In genomic region chr9:91515074-91515687, GRCh38 we compare ENCODE assay signal across 1 cellular context.
TF ChIP-seq lines count a peak whose summit lies in the region.

No MANE protein-coding gene starts in this region.

TF ChIP-seq in K562, 482 proteins besides CTCF, POLR2A, EP300 and RAD21 (continued from another document and continues in another):
- TF ChIP-seq, protein P1, sequence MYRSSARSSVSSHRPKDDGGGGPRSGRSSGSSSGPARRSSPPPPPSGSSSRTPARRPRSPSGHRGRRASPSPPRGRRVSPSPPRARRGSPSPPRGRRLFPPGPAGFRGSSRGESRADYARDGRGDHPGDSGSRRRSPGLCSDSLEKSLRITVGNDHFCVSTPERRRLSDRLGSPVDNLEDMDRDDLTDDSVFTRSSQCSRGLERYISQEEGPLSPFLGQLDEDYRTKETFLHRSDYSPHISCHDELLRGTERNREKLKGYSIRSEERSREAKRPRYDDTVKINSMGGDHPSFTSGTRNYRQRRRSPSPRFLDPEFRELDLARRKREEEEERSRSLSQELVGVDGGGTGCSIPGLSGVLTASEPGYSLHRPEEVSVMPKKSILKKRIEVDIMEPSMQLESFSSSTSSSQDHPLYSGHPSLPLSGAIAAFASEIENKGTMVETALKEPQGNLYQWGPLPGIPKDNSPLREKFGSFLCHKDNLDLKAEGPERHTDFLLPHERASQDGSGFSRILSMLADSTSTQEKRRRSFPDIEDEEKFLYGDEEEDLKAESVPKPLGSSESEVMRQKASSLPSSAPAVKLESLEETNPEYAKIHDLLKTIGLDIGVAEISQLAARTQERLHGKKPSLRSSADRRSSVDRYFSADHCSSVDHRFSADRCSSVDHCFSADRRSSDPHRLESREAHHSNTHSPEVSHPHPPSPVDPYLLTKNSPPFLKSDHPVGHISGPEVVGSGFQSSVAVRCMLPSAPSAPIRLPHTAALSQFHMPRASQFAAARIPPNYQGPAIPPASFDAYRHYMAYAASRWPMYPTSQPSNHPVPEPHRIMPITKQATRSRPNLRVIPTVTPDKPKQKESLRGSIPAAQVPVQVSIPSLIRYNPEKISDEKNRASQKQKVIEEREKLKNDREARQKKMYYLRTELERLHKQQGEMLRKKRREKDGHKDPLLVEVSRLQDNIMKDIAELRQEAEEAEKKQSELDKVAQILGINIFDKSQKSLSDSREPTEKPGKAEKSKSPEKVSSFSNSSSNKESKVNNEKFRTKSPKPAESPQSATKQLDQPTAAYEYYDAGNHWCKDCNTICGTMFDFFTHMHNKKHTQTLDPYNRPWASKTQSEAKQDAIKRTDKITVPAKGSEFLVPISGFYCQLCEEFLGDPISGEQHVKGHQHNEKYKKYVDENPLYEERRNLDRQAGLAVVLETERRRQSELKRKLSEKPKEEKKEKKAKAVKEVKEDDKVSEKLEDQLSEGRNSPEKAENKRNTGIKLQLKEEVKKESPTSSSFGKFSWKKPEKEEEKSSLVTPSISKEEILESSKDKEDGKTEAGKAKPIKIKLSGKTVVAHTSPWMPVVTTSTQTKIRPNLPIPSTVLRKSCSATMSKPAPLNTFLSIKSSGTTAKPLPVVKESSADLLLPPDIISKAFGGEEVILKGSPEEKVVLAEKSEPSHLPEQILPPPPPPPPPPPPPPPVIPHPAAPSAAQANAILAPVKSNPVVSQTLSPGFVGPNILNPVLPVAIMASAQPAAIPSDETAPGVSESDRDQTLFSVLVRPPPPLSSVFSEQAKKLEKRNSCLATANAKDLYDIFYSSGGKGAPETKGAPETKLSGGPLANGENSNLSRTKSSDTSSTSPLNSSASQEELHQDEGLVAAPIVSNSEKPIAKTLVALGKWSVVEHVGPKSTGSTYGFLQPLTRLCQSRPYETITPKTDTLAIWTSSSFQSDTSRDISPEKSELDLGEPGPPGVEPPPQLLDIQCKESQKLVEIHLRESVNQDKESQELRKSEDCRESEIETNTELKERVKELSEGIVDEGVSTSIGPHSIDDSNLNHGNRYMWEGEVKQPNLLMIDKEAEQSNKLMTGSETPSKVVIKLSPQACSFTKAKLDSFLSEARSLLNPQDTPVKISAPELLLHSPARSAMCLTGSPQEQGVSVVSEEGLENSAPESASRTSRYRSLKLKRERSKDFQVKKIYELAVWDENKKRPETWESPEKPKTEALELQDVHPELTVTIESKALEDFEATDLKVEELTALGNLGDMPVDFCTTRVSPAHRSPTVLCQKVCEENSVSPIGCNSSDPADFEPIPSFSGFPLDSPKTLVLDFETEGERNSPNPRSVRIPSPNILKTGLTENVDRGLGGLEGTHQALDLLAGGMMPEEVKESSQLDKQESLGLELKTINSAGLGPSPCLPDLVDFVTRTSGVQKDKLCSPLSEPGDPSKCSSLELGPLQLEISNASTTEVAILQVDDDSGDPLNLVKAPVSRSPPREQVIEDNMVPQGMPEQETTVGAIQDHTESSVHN (IDR thresholded peaks at IDR 0.05; ENCODE audit: borderline replicate concordance in 1 of 2, low read depth in 1 of 2): peak in 1 of 2 experiments; percentile 93; a peak in 2 of 4 replicates
- TF ChIP-seq SMARCA4 (IDR thresholded peaks at IDR 0.05): peak; percentile 81; the same call in 1 of the 2 replicates
- peak; percentile 72 for TF ChIP-seq BHLHE40 (IDR thresholded peaks at IDR 0.05; ENCODE audit: low read length)
- TF ChIP-seq ZNF766 (CRISPR knock-in tag; conservative IDR thresholded peaks at IDR 0.05): 0 out of 2 replicates have a peak, but pooled peaks have one; percentile 32
- TF ChIP-seq RUNX1 (IDR thresholded peaks at IDR 0.05; ENCODE audit: low read depth): no peak
- peak; percentile 67 for TF ChIP-seq CTBP1 (IDR thresholded peaks at IDR 0.05; ENCODE audit: borderline replicate concordance)
- TF ChIP-seq, protein P2, sequence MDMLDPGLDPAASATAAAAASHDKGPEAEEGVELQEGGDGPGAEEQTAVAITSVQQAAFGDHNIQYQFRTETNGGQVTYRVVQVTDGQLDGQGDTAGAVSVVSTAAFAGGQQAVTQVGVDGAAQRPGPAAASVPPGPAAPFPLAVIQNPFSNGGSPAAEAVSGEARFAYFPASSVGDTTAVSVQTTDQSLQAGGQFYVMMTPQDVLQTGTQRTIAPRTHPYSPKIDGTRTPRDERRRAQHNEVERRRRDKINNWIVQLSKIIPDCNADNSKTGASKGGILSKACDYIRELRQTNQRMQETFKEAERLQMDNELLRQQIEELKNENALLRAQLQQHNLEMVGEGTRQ (CRISPR knock-in tag; IDR thresholded peaks at IDR 0.05): no peak
- TF ChIP-seq TCF3 (CRISPR knock-in tag; IDR thresholded peaks at IDR 0.05): peak; percentile 49
- TF ChIP-seq RREB1 (CRISPR knock-in tag; IDR thresholded peaks at IDR 0.05): no peak
- TF ChIP-seq FOXK1 (CRISPR knock-in tag; IDR thresholded peaks at IDR 0.05; ENCODE audit: borderline replicate concordance): no peak
- peak in 1 of 2 experiments; percentile 39; a peak in 1 of 4 replicates for TF ChIP-seq FOXK2 (conservative IDR thresholded peaks at IDR 0.05 in 1 of 2, IDR thresholded peaks at IDR 0.05 in 1 of 2; ENCODE audit: low read depth in 2 of 2)
- TF ChIP-seq, protein P3, sequence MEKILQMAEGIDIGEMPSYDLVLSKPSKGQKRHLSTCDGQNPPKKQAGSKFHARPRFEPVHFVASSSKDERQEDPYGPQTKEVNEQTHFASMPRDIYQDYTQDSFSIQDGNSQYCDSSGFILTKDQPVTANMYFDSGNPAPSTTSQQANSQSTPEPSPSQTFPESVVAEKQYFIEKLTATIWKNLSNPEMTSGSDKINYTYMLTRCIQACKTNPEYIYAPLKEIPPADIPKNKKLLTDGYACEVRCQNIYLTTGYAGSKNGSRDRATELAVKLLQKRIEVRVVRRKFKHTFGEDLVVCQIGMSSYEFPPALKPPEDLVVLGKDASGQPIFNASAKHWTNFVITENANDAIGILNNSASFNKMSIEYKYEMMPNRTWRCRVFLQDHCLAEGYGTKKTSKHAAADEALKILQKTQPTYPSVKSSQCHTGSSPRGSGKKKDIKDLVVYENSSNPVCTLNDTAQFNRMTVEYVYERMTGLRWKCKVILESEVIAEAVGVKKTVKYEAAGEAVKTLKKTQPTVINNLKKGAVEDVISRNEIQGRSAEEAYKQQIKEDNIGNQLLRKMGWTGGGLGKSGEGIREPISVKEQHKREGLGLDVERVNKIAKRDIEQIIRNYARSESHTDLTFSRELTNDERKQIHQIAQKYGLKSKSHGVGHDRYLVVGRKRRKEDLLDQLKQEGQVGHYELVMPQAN (IDR thresholded peaks at IDR 0.05; ENCODE audit: borderline replicate concordance): no peak
- no peak for TF ChIP-seq ZNF280B (CRISPR knock-in tag; IDR thresholded peaks at IDR 0.05)
- TF ChIP-seq TBL1XR1 (IDR thresholded peaks at IDR 0.05; ENCODE audit: low read length in 2 of 2): 0 out of 4 replicates have a peak, but pooled peaks of 1 of the 2 experiments have one; percentile 13
- no peak for TF ChIP-seq THRA (IDR thresholded peaks at IDR 0.05)
- no peak for TF ChIP-seq ZNF197 (CRISPR knock-in tag; IDR thresholded peaks at IDR 0.05; ENCODE audit: low read depth)
- TF ChIP-seq NRF1 (conservative IDR thresholded peaks at IDR 0.05 in 1 of 2, IDR thresholded peaks at IDR 0.05 in 1 of 2): peak; percentile 26 to 34; a peak in 3 of 4 replicates
- TF ChIP-seq EWSR1 (IDR thresholded peaks at IDR 0.05; ENCODE audit: borderline replicate concordance, low read depth, partially characterized antibody): no peak
- TF ChIP-seq SRF (CRISPR knock-in tag; IDR thresholded peaks at IDR 0.05): 0 out of 4 replicates have a peak, but pooled peaks of 1 of the 2 experiments have one; percentile 38
- no peak for TF ChIP-seq ZC3H11A (IDR thresholded peaks at IDR 0.05; ENCODE audit: low read depth, low read length)
- no peak for TF ChIP-seq ATF6 (CRISPR knock-in tag; IDR thresholded peaks at IDR 0.05)
- peak; percentile 18; the same call in 1 of the 2 replicates for TF ChIP-seq TRIM28 (IDR thresholded peaks at IDR 0.05)
- TF ChIP-seq, protein P4, sequence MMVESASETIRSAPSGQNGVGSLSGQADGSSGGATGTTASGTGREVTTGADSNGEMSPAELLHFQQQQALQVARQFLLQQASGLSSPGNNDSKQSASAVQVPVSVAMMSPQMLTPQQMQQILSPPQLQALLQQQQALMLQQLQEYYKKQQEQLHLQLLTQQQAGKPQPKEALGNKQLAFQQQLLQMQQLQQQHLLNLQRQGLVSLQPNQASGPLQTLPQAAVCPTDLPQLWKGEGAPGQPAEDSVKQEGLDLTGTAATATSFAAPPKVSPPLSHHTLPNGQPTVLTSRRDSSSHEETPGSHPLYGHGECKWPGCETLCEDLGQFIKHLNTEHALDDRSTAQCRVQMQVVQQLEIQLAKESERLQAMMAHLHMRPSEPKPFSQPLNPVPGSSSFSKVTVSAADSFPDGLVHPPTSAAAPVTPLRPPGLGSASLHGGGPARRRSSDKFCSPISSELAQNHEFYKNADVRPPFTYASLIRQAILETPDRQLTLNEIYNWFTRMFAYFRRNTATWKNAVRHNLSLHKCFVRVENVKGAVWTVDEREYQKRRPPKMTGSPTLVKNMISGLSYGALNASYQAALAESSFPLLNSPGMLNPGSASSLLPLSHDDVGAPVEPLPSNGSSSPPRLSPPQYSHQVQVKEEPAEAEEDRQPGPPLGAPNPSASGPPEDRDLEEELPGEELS (CRISPR knock-in tag; IDR thresholded peaks at IDR 0.05; ENCODE audit: borderline replicate concordance): 0 out of 2 replicates have a peak, but pooled peaks have one; percentile 66
- TF ChIP-seq ATF1 (CRISPR knock-in tag; IDR thresholded peaks at IDR 0.05): no peak
- TF ChIP-seq ATF1 (tag; IDR thresholded peaks at IDR 0.05): peak; percentile 91
- TF ChIP-seq STAT5B (CRISPR knock-in tag; IDR thresholded peaks at IDR 0.05): no peak
- TF ChIP-seq EZH2 (IDR thresholded peaks at IDR 0.05; ENCODE audit: borderline replicate concordance, low read depth, low read length): no peak
- peak; percentile 76 for TF ChIP-seq LEF1 (IDR thresholded peaks at IDR 0.05)
- no peak for TF ChIP-seq MYBL2 (IDR thresholded peaks at IDR 0.05; ENCODE audit: low read depth)
- TF ChIP-seq MYBL2 (CRISPR knock-in tag; IDR thresholded peaks at IDR 0.05; ENCODE audit: borderline replicate concordance): no peak
